In genomic region chr6:24322924-24323323, GRCh38 we compare ENCODE assay signal across 17 cellular contexts. TPM values are rescaled to one million over a fixed set of nuclear protein-coding genes. Genes with fewer than 3 reads are reported as not detected.
DNase-seq lines count a peak whose midpoint lies in the region; ATAC-seq, FAIRE-seq and TF ChIP-seq lines count a peak whose summit lies in the region.
"Had no signal": no experiment of that assay in that cellular context is flagged by ENCODE, and none has a peak within 500 bp of the region (broad histone marks: within the 10 kb centered on the region; RNA-seq: fewer than 3 reads in every experiment).

No MANE protein-coding gene starts in this region.

- H4K8ac ChIP-seq in mesendoderm (ENCODE audit: low read depth, low read length) (no peak overlapping the region), trophoblast cell (ENCODE audit: low read depth, low read length) (peak overlapping the region; percentile 90)

- no peak overlapping the region for H3K4me3 ChIP-seq in astrocyte (ENCODE audit: insufficient read depth, low read depth, low read length)
- no peak overlapping the region for H3K4me3 ChIP-seq in mesendoderm (ENCODE audit: low read length)
- no peak overlapping the region for H3K4me3 ChIP-seq in trophoblast cell (ENCODE audit: low read depth, low read length)
- no peak overlapping the region for H3K4me3 ChIP-seq in spleen

- no peak for TF ChIP-seq CTCF in Calu3 (IDR thresholded peaks at IDR 0.05; ENCODE audit: unreplicated experiment)
- no peak for TF ChIP-seq CTCF in astrocyte (IDR thresholded peaks at IDR 0.05; ENCODE audit: insufficient read depth, low read depth, low read length)
- TF ChIP-seq CTCF in spleen (IDR thresholded peaks at IDR 0.05 in 8 of 11, conservative IDR thresholded peaks at IDR 0.05 in 3 of 11), result no peak

- H3K27ac ChIP-seq in astrocyte (ENCODE audit: low read depth, low read length) (peak overlapping the region; percentile 85), mesendoderm (ENCODE audit: low read depth, low read length) (no peak overlapping the region), trophoblast cell (ENCODE audit: low read depth, low read length) (peak overlapping the region; percentile 74), spleen (no peak overlapping the region)
- H3K27ac ChIP-seq: C4-2B had no signal

- intact Hi-C loops in Calu3 (cut with micrococcal nuclease; ENCODE audit: unreplicated experiment), result loop anchor here (5.0 kb wide), 1 partner anchor 34 kb away; the partner anchor contains the start of gene DCDC2
- intact Hi-C loops in head of caudate nucleus (cut with DNase I), result no loop called here
- intact Hi-C loops in left ventricle myocardium superior (cut with micrococcal nuclease), result no loop called here
- intact Hi-C loops in spleen (cut with DNase I; ENCODE audit: low total_unique reads), result no loop called here

- TF ChIP-seq POLR2A in spleen (IDR thresholded peaks at IDR 0.05), result no peak

- H2BK5ac ChIP-seq in mesendoderm (ENCODE audit: low read length) (no peak overlapping the region), trophoblast cell (ENCODE audit: low read depth, low read length, poor library complexity) (peak overlapping the region; percentile 96)

- H2AFZ ChIP-seq in astrocyte (ENCODE audit: low read depth, low read length), result no peak overlapping the region
- H2AFZ ChIP-seq in trophoblast cell (ENCODE audit: insufficient read depth, low read length, poor library complexity), result no peak overlapping the region

- no peak overlapping the region for H2BK15ac ChIP-seq in mesendoderm (replicated peaks; ENCODE audit: low read depth)

- CTCF ChIA-PET in Calu3 (lab: Charles Lee), result interaction anchor here (0.8 kb wide), 2 partner anchors 9 to 22 kb away, joined by 3 read pairs; no protein-coding TSS in a partner anchor

- H3K79me1 ChIP-seq in mesendoderm (ENCODE audit: low read length) (no peaks in the 10 kb centered on the region), trophoblast cell (ENCODE audit: low read length) (peaks cover 7% of the 10 kb centered on the region)

- H3K4me1 ChIP-seq in astrocyte (ENCODE audit: insufficient read depth, low read length) (peaks cover 24% of the 10 kb centered on the region), mesendoderm (ENCODE audit: control insufficient read depth, low read depth, low read length) (no peaks in the 10 kb centered on the region), trophoblast cell (ENCODE audit: control insufficient read depth in 1 of 2, insufficient read depth in 2 of 2, low read length in 2 of 2) (peaks cover 2 to 6% of the 10 kb centered on the region in 2 experiments), spleen (no peaks in the 10 kb centered on the region)
- H3K4me1 ChIP-seq: BE2C had no signal

- no peak overlapping the region for H3K56ac ChIP-seq in mesendoderm (ENCODE audit: low read length)

- H3K27ac Mint-ChIP-seq in Calu3 (ENCODE audit: unreplicated experiment), result peak overlapping the region; percentile 45
- H3K27ac Mint-ChIP-seq in astrocyte (ENCODE audit: unreplicated experiment), result peak overlapping the region; percentile 79
- no peak overlapping the region for H3K27ac Mint-ChIP-seq in stimulated activated naive CD8-positive, alpha-beta T cell treated with anti-CD3 and anti-CD28 coated beads, Interleukin-15, amount 100 ng/mL, for 72 hours
- H3K27ac Mint-ChIP-seq: CD4-positive, alpha-beta memory T cell; IgD-negative memory B cell had no signal

- H3K9ac ChIP-seq in astrocyte (ENCODE audit: low read length) (peak overlapping the region; percentile 62), mesendoderm (ENCODE audit: low read length) (no peak overlapping the region), trophoblast cell (ENCODE audit: low read length) (no peak overlapping the region)

- ATAC-seq in stimulated activated naive CD8-positive, alpha-beta T cell treated with anti-CD3 and anti-CD28 coated beads, Interleukin-15, amount 100 ng/mL, for 72 hours, result no peak
- ATAC-seq in left ventricle myocardium superior, result no peak
- ATAC-seq: HCT116 had no signal

- no TSS peak for BruUV-seq in Calu3 (replicated peaks; lab: Mats Ljungman, UMichigan)

- peak overlapping the region; percentile 70 for H3K14ac ChIP-seq in trophoblast cell (ENCODE audit: low read length)

- FAIRE-seq in astrocyte (lab: Jason Lieb, UNC), result no peak
- FAIRE-seq: A204.1 had no signal

- H3K79me2 ChIP-seq in astrocyte (ENCODE audit: insufficient read depth, low read length) (no peaks in the 10 kb centered on the region), mesendoderm (ENCODE audit: control insufficient read depth, insufficient read depth, low read length) (no peaks in the 10 kb centered on the region), trophoblast cell (ENCODE audit: control insufficient read depth, insufficient read depth, low read length, poor library complexity) (no peaks in the 10 kb centered on the region)

- H3K9me3 Mint-ChIP-seq in Calu3 (ENCODE audit: low read depth, unreplicated experiment) (no peaks in the 10 kb centered on the region), astrocyte (ENCODE audit: unreplicated experiment) (peaks cover 3% of the 10 kb centered on the region)
- no peaks in the 10 kb centered on the region for H3K9me3 Mint-ChIP-seq in stimulated activated naive CD8-positive, alpha-beta T cell treated with anti-CD3 and anti-CD28 coated beads, Interleukin-15, amount 100 ng/mL, for 72 hours

- H3K4ac ChIP-seq in mesendoderm (ENCODE audit: low read depth, low read length) (peak overlapping the region; percentile 81), trophoblast cell (ENCODE audit: low read depth, low read length) (no peak overlapping the region)

- H4K5ac ChIP-seq in mesendoderm (ENCODE audit: low read length), result no peak overlapping the region

- H3K9me3 ChIP-seq in astrocyte (ENCODE audit: insufficient read depth, low read depth, low read length) (no peaks in the 10 kb centered on the region), trophoblast cell (ENCODE audit: insufficient read depth, low read depth, low read length) (no peaks in the 10 kb centered on the region), spleen (no peaks in the 10 kb centered on the region)
- H3K9me3 ChIP-seq: BE2C had no signal

- H4K20me1 ChIP-seq in astrocyte (ENCODE audit: insufficient read depth, low read length), result no peaks in the 10 kb centered on the region

- H2BK12ac ChIP-seq in trophoblast cell (ENCODE audit: low read length), result peak overlapping the region; percentile 93

- no peak overlapping the region for H4K12ac ChIP-seq in trophoblast cell (ENCODE audit: low read depth, low read length)

- H2BK120ac ChIP-seq in mesendoderm (ENCODE audit: low read depth, low read length), result no peak overlapping the region
- H2BK120ac ChIP-seq in trophoblast cell (ENCODE audit: insufficient read depth, low read length, poor library complexity), result peak overlapping the region; percentile 96

- peak overlapping the region; percentile 58 for H3K4me2 ChIP-seq in astrocyte (ENCODE audit: low read length)
- H3K4me2 ChIP-seq in mesendoderm (ENCODE audit: low read length), result no peak overlapping the region
- no peak overlapping the region for H3K4me2 ChIP-seq in trophoblast cell (ENCODE audit: low read length)

- no CpG with 5 or more reads among the region's 3 CpGs for WGBS in mesendoderm (ENCODE audit: extremely low coverage, insufficient coverage, low lambda C conversion rate)
- no CpG with 5 or more reads among the region's 3 CpGs for WGBS in trophoblast cell (ENCODE audit: extremely low coverage, insufficient coverage, insufficient read length)
- WGBS in spleen, 5 donors, result 83 to 96% (median 86%) methylated on average over 3 of the region's 3 CpGs

- H3K4me1 Mint-ChIP-seq in Calu3 (ENCODE audit: low read depth, unreplicated experiment), result peaks cover 61% of the 10 kb centered on the region
- peaks cover 39% of the 10 kb centered on the region for H3K4me1 Mint-ChIP-seq in astrocyte (ENCODE audit: low read depth, unreplicated experiment)
- no peaks in the 10 kb centered on the region for H3K4me1 Mint-ChIP-seq in stimulated activated naive CD8-positive, alpha-beta T cell treated with anti-CD3 and anti-CD28 coated beads, Interleukin-15, amount 100 ng/mL, for 72 hours
- H3K4me1 Mint-ChIP-seq: CD4-positive, alpha-beta memory T cell; IgD-negative memory B cell had no signal

- peak overlapping the region; percentile 97 for H4K91ac ChIP-seq in trophoblast cell (ENCODE audit: low read depth, low read length)

- peak overlapping the region; percentile 5 for H3K4me3 Mint-ChIP-seq in Calu3 (ENCODE audit: low read depth, unreplicated experiment)
- H3K4me3 Mint-ChIP-seq in astrocyte (ENCODE audit: unreplicated experiment), result no peak overlapping the region
- H3K4me3 Mint-ChIP-seq in stimulated activated naive CD8-positive, alpha-beta T cell treated with anti-CD3 and anti-CD28 coated beads, Interleukin-15, amount 100 ng/mL, for 72 hours, result no peak overlapping the region
- H3K4me3 Mint-ChIP-seq: CD4-positive, alpha-beta memory T cell; IgD-negative memory B cell had no signal

- DNase-seq in Calu3 (no peak), astrocyte (ENCODE audit: low read depth) (no peak), mesendoderm (no peak), trophoblast cell (no peak), head of caudate nucleus (no peak), left ventricle myocardium superior (no peak), spleen (no peak)
- DNase-seq in stimulated activated naive CD8-positive, alpha-beta T cell treated with anti-CD3 and anti-CD28 coated beads, Interleukin-15, amount 100 ng/mL, for 72 hours, result no peak
- DNase-seq: BE2C; CD4-positive, alpha-beta memory T cell; COR-L47; DMS53; GF-D8 had no signal

- H3K36me3 Mint-ChIP-seq in Calu3 (ENCODE audit: insufficient read depth, unreplicated experiment), result peaks cover 13% of the 10 kb centered on the region
- H3K36me3 Mint-ChIP-seq in astrocyte (ENCODE audit: low read depth, unreplicated experiment), result no peaks in the 10 kb centered on the region
- H3K36me3 Mint-ChIP-seq: CD4-positive, alpha-beta memory T cell; IgD-negative memory B cell had no signal

- H3K27me3 Mint-ChIP-seq in Calu3 (ENCODE audit: unreplicated experiment), result no peaks in the 10 kb centered on the region
- H3K27me3 Mint-ChIP-seq in astrocyte (ENCODE audit: low read depth, unreplicated experiment), result no peaks in the 10 kb centered on the region
- peaks cover 14% of the 10 kb centered on the region for H3K27me3 Mint-ChIP-seq in stimulated activated naive CD8-positive, alpha-beta T cell treated with anti-CD3 and anti-CD28 coated beads, Interleukin-15, amount 100 ng/mL, for 72 hours

- no peak overlapping the region for H2AK5ac ChIP-seq in mesendoderm (ENCODE audit: low read length)
- peak overlapping the region; percentile 99 for H2AK5ac ChIP-seq in trophoblast cell (ENCODE audit: low read length)

- H3K36me3 ChIP-seq in astrocyte (ENCODE audit: insufficient read depth, low read length) (no peaks in the 10 kb centered on the region), mesendoderm (ENCODE audit: control insufficient read depth, insufficient read depth, low read length) (no peaks in the 10 kb centered on the region), trophoblast cell (ENCODE audit: control insufficient read depth in 1 of 2, insufficient read depth in 2 of 2, low read length in 2 of 2) (no peaks in the 10 kb centered on the region), spleen (no peaks in the 10 kb centered on the region)
- H3K36me3 ChIP-seq: BE2C had no signal

- H3K23ac ChIP-seq in mesendoderm (ENCODE audit: low read length) (no peak overlapping the region), trophoblast cell (ENCODE audit: low read length) (no peak overlapping the region)

- peak overlapping the region; percentile 68 for H3K18ac ChIP-seq in mesendoderm (ENCODE audit: low read length)
- H3K18ac ChIP-seq in trophoblast cell (ENCODE audit: low read length), result no peak overlapping the region

- no peaks in the 10 kb centered on the region for H3K27me3 ChIP-seq in astrocyte (ENCODE audit: insufficient read depth, low read length)
- H3K27me3 ChIP-seq in mesendoderm (ENCODE audit: insufficient read depth, low read length, poor library complexity), result no peaks in the 10 kb centered on the region
- no peaks in the 10 kb centered on the region for H3K27me3 ChIP-seq in trophoblast cell (ENCODE audit: insufficient read depth, low read length)
- H3K27me3 ChIP-seq in spleen (replicated peaks in 1 of 7), result peaks cover 0 to 5% (median 0%) of the 10 kb centered on the region in 7 donors

RNA-seq across cellular contexts. Expression of gene DCDC2, which starts 34.9 kb away (rescaled TPM):
- 80.4 and 91.8 TPM in 2 replicates for total RNA-seq in Calu3 (2022)
- total RNA-seq in astrocyte, result 3.2 and 4.5 TPM in 2 replicates
- 0.11 TPM for polyA plus RNA-seq in mesendoderm (2013, experiment 1 of 2)
- 0.08 TPM for polyA plus RNA-seq in mesendoderm (2013, experiment 2 of 2)
- polyA plus RNA-seq in trophoblast cell (2013), result 0.07 and 0.08 TPM in 2 replicates
- total RNA-seq in left ventricle myocardium superior, result not detected
- not detected for total RNA-seq in spleen
- polyA plus RNA-seq in spleen, result under 1 TPM in 2 of 3 donors, not detected in 1; 0.02 to 0.03 TPM
- polyA plus RNA-seq: CD4-positive, alpha-beta memory T cell; IgD-negative memory B cell had no signal

Comparison
In these comparisons a context has a peak if more than half of its experiments do, and no peak if none do; other contexts are left out.
1. H3K27ac Mint-ChIP-seq: peak in Calu3 (single experiment) and astrocyte (single experiment); none in stimulated activated naive CD8-positive, alpha-beta T cell treated with anti-CD3 and anti-CD28 coated beads, Interleukin-15, amount 100 ng/mL, for 72 hours (0 of 2).
2. H3K27ac ChIP-seq: peak in astrocyte (single experiment) and trophoblast cell (single experiment); none in mesendoderm (single experiment) and spleen (0 of 8).
3. RNA of gene DCDC2, which starts 34.9 kb away (total RNA-seq): 80.4 to 91.8 TPM in Calu3; 3.2 to 4.5 TPM in astrocyte, not detected in left ventricle myocardium superior (single experiment) and not detected in spleen; every median in the first group is over 10 times any median in the second.